20 cellular contexts compared by ENCODE assay signal in genomic region chr4:148430847-148431246, GRCh38.
"Had no signal": no experiment of that assay in that cellular context is flagged by ENCODE, and none has a peak within 500 bp of the region (broad histone marks: within the 10 kb centered on the region; RNA-seq: fewer than 3 reads in every experiment).

No MANE protein-coding gene starts in this region.

- DNase-seq: activated CD4-positive, alpha-beta T cell treated with anti-CD3 and anti-CD28 coated beads, Interleukin-2, amount 50 U/mL, for 1 hour; activated CD4-positive, CD25-positive, alpha-beta regulatory T cell treated with anti-CD3 and anti-CD28 coated beads, Interleukin-2, amount 50 U/mL, for 72 hours; activated CD8-positive, alpha-beta memory T cell treated with anti-CD3 and anti-CD28 coated beads, Interleukin-2, amount 50 U/mL, for 48 hours; activated effector memory CD4-positive, alpha-beta T cell treated with Interleukin-2 at 50 U/mL for 16 hours; activated naive CD4-positive, alpha-beta T cell treated with anti-CD3 and anti-CD28 coated beads, Interleukin-2, amount 50 U/mL, for 16 hours; activated T-cell treated with anti-CD3 and anti-CD28 coated beads, Interleukin-2, amount 50 U/mL, for 48 hours; adrenal gland; heart left ventricle; lower lobe of right lung; retina; stimulated activated CD4-positive, alpha-beta T cell treated with anti-CD3 and anti-CD28 coated beads, Interleukin-12 subunit alpha, Interleukin-12 subunit beta, amount 100 ng/mL, for 4 hours; stimulated activated CD4-positive, alpha-beta T cell treated with anti-CD3 and anti-CD28 coated beads, Interleukin-1b, Interleukin-23, amount 100 ng/mL, for 48 hours; stimulated activated CD8-positive, alpha-beta memory T cell treated with anti-CD3 and anti-CD28 coated beads, Interleukin-4, amount 100 ng/mL, for 48 hours; stimulated activated naive CD4-positive, alpha-beta T cell; T-helper 2 cell had no signal

- H3K27ac ChIP-seq: adrenal gland, cardiac muscle cell, gastroesophageal sphincter, heart left ventricle, lower lobe of right lung, VCaP had no signal

- H3K4me3 Mint-ChIP-seq: nephron had no signal

- H3K27ac Mint-ChIP-seq: nephron had no signal

- ATAC-seq: esophagus mucosa, gastroesophageal sphincter, heart left ventricle had no signal

- H3K27me3 ChIP-seq: adrenal gland, gastroesophageal sphincter, heart left ventricle had no signal

- H3K36me3 ChIP-seq: adrenal gland, cardiac muscle cell, lower lobe of right lung had no signal

- H3K9me3 Mint-ChIP-seq: nephron had no signal

- H3K9me3 ChIP-seq: adrenal gland, gastroesophageal sphincter, heart left ventricle, lower lobe of right lung had no signal

- H3K4me3 ChIP-seq: adrenal gland, cardiac muscle cell, gastroesophageal sphincter, heart left ventricle, lower lobe of right lung had no signal
